Comparison of ENCODE assay signal across 1 cellular context in the genomic region with DNA sequence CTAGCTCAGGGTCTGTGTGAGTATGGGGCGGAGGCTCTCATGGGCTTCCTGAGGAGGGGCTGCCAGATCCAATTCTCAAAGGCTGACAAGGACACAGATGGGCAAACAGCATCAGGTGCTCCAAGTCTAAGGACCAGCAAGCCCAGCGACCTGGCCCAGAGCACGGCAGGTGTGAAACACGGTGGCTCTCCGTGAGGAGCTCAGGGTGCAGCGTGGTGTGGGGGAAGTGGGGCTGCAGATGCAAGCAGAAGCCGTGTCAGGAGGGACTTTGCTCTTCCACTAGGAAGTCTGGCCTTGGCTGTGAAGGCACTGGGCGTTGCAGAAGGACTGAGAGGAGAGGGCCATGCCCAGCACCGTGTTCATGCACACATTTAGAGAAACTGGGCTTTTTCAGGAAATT.
TF ChIP-seq lines count a peak whose summit lies in the region.

No MANE protein-coding gene starts in this region.

TF ChIP-seq in H1, 55 proteins besides CTCF, POLR2A, EP300 and RAD21:
- no peak for TF ChIP-seq CBX8 (IDR thresholded peaks at IDR 0.05; ENCODE audit: borderline replicate concordance, low read depth, low read length)
- TF ChIP-seq SIX5 (IDR thresholded peaks at IDR 0.05; ENCODE audit: low read depth, low read length) = no peak
